ENCODE assay signal across 6 cellular contexts in genomic region chr5:45800331-45800730, GRCh38.
"Had no signal": no experiment of that assay in that cellular context is flagged by ENCODE, and none has a peak within 500 bp of the region (broad histone marks: within the 10 kb centered on the region; RNA-seq: fewer than 3 reads in every experiment).

No MANE protein-coding gene starts in this region.

- ATAC-seq: HCT116, HepG2 had no signal

- DNase-seq: GM23248, GOT3, H7, HFFc6 had no signal
